ENCODE assay signal across 18 cellular contexts in genomic region chr9:130918870-130919558, GRCh38. TPM values are rescaled to one million over a fixed set of nuclear protein-coding genes. Genes with fewer than 3 reads are reported as not detected.
"Had no signal": no experiment of that assay in that cellular context is flagged by ENCODE, and none has a peak within 500 bp of the region (broad histone marks: within the 10 kb centered on the region; RNA-seq: fewer than 3 reads in every experiment).

No MANE protein-coding gene starts in this region.

- H3K36me3 ChIP-seq: left lung, stomach had no signal

- ATAC-seq: activated naive CD4-positive, alpha-beta T cell treated with anti-CD3 and anti-CD28 coated beads, Interleukin-2, amount 50 U/mL, for 72 hours; body of pancreas; effector memory CD8-positive, alpha-beta T cell; left lung; natural killer cell had no signal

- H3K9me3 ChIP-seq: body of pancreas, left lung, stomach had no signal

- H3K27me3 ChIP-seq: body of pancreas had no signal

- H3K27ac ChIP-seq: body of pancreas, left lung, stomach had no signal

- DNase-seq: activated CD4-positive, alpha-beta memory T cell treated with anti-CD3 and anti-CD28 coated beads, Interleukin-2, amount 10 ng/mL, durations not matched to agents 7 days and 5 days; activated CD4-positive, alpha-beta T cell treated with anti-CD3 and anti-CD28 coated beads for 4 hours; activated gamma-delta T cell; activated T-cell treated with anti-CD3 and anti-CD28 coated beads, Interleukin-2, amount 50 U/mL, for 48 hours; body of pancreas; effector memory CD8-positive, alpha-beta T cell; foreskin melanocyte; left lung; natural killer cell; occipital lobe; stimulated activated CD4-positive, alpha-beta T cell treated with anti-CD3 and anti-CD28 coated beads, Interleukin-1b, Interleukin-23, amount 100 ng/mL, for 48 hours; stomach; T-helper 2 cell had no signal

- H3K4me1 ChIP-seq: body of pancreas, left lung had no signal

- H3K4me3 ChIP-seq: body of pancreas, left lung, stomach had no signal

RNA-seq across cellular contexts. Expression of gene FIBCD1, which starts 20.0 kb away (rescaled TPM):
- total RNA-seq: activated CD4-positive, alpha-beta memory T cell treated with anti-CD3 and anti-CD28 coated beads, Interleukin-2, amount 10 ng/mL, durations not matched to agents 7 days and 5 days; activated naive CD4-positive, alpha-beta T cell treated with anti-CD3 and anti-CD28 coated beads, Interleukin-2, amount 50 U/mL, for 72 hours; natural killer cell; pulmonary artery endothelial cell; ureter had no signal

RNA-seq across cellular contexts. Expression of gene QRFP, which starts 22.4 kb away (rescaled TPM):
- total RNA-seq: activated CD4-positive, alpha-beta memory T cell treated with anti-CD3 and anti-CD28 coated beads, Interleukin-2, amount 10 ng/mL, durations not matched to agents 7 days and 5 days; activated naive CD4-positive, alpha-beta T cell treated with anti-CD3 and anti-CD28 coated beads, Interleukin-2, amount 50 U/mL, for 72 hours; body of pancreas; fibroblast of lung; mucosa of gallbladder; natural killer cell; occipital lobe; pulmonary artery endothelial cell; stomach; ureter had no signal
- polyA plus RNA-seq: fibroblast of lung, stomach had no signal
